18 cellular contexts compared by ENCODE assay signal in the genomic region with DNA sequence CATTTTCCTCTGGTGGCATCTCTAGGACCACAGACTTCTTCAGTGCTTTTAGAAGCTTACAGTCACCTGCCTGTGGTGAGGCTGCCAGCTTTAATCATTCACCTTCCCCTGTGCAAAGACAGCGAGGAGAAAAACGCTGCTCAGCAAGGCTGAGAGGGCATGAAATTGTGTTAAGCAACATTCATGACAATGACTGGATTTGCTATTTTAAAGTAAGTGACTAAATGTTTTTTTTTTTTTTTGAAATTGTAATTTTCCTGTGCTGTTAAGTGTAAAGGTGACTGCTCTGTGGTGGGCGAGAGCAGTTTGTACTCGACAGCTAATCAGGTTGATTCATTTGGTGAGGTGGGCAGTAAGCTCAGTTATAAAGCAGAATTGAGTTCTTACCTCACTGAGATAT.
A peak's percentile ranks its signal among the peaks of the same experiment; 100 is the strongest.
DNase-seq lines count a peak whose midpoint lies in the region; ATAC-seq, FAIRE-seq and TF ChIP-seq lines count a peak whose summit lies in the region.
"Had no signal": no experiment of that assay in that cellular context is flagged by ENCODE, and none has a peak within 500 bp of the region (broad histone marks: within the 10 kb centered on the region; RNA-seq: fewer than 3 reads in every experiment).

No MANE protein-coding gene starts in this region.

- H3K36me3 Mint-ChIP-seq in astrocyte (ENCODE audit: low read depth, unreplicated experiment): no peaks in the 10 kb centered on the region
- H3K36me3 Mint-ChIP-seq in mesothelial cell of epicardium: no peaks in the 10 kb centered on the region
- H3K36me3 Mint-ChIP-seq: CD4-positive, alpha-beta memory T cell had no signal

- no peak overlapping the region for H3K4me2 ChIP-seq in astrocyte (ENCODE audit: low read length)
- H3K4me2 ChIP-seq: A549 had no signal

- H3K36me3 ChIP-seq in astrocyte (ENCODE audit: insufficient read depth, low read length) (no peaks in the 10 kb centered on the region), thyroid gland (no peaks in the 10 kb centered on the region)
- H3K36me3 ChIP-seq: BE2C had no signal

- H3K27ac Mint-ChIP-seq in astrocyte (ENCODE audit: unreplicated experiment) (no peak overlapping the region), mesothelial cell of epicardium (peak overlapping the region; percentile 67)
- H3K27ac Mint-ChIP-seq: CD4-positive, alpha-beta memory T cell had no signal

- H3K27ac ChIP-seq in astrocyte (ENCODE audit: low read depth, low read length): no peak overlapping the region
- no peak overlapping the region for H3K27ac ChIP-seq in thyroid gland
- no peak overlapping the region for H3K27ac ChIP-seq in foreskin keratinocyte
- H3K27ac ChIP-seq: A549, C4-2B, GM23248 had no signal

- H4K20me1 ChIP-seq in astrocyte (ENCODE audit: insufficient read depth, low read length): no peaks in the 10 kb centered on the region

- H3K4me1 ChIP-seq in astrocyte (ENCODE audit: insufficient read depth, low read length): peaks cover 5% of the 10 kb centered on the region
- H3K4me1 ChIP-seq in thyroid gland: peaks cover 6 to 14% of the 10 kb centered on the region in 2 donors
- no peaks in the 10 kb centered on the region for H3K4me1 ChIP-seq in foreskin keratinocyte
- H3K4me1 ChIP-seq: A549, BE2C had no signal

- TF ChIP-seq POLR2A in thyroid gland (IDR thresholded peaks at IDR 0.05): no peak

- 49 to 67% methylated on average over 4 of the region's 4 CpGs for WGBS in thyroid gland, 2 donors

- peak overlapping the region; percentile 27 for H2AFZ ChIP-seq in astrocyte (ENCODE audit: low read depth, low read length)
- H2AFZ ChIP-seq: GM23248 had no signal

- H3K4me3 Mint-ChIP-seq in astrocyte (ENCODE audit: unreplicated experiment) (no peak overlapping the region), mesothelial cell of epicardium (no peak overlapping the region)
- H3K4me3 Mint-ChIP-seq: CD4-positive, alpha-beta memory T cell had no signal

- H3K4me3 ChIP-seq in astrocyte (ENCODE audit: insufficient read depth, low read depth, low read length) (no peak overlapping the region), epithelial cell of proximal tubule (ENCODE audit: low read depth, low read length) (no peak overlapping the region), thyroid gland (replicated peaks in 1 of 3) (no peak overlapping the region)
- H3K4me3 ChIP-seq: A549, GM12878, GM23248 had no signal

- intact Hi-C loops in thyroid gland (cut with DNase I): no loop called here

- H3K27me3 ChIP-seq in astrocyte (ENCODE audit: insufficient read depth, low read length) (no peaks in the 10 kb centered on the region), thyroid gland (no peaks in the 10 kb centered on the region), foreskin keratinocyte (peaks cover 4% of the 10 kb centered on the region)
- H3K27me3 ChIP-seq: BE2C had no signal

- TF ChIP-seq CTCF in astrocyte (IDR thresholded peaks at IDR 0.05; ENCODE audit: insufficient read depth, low read depth, low read length) (no peak), epithelial cell of proximal tubule (conservative IDR thresholded peaks at IDR 0.05; ENCODE audit: low read depth, low read length) (no peak), mesothelial cell of epicardium (IDR thresholded peaks at IDR 0.05; ENCODE audit: unreplicated experiment) (no peak), thyroid gland (IDR thresholded peaks at IDR 0.05) (no peak), foreskin keratinocyte (conservative IDR thresholded peaks at IDR 0.05) (no peak)

- H3K27me3 Mint-ChIP-seq in astrocyte (ENCODE audit: low read depth, unreplicated experiment): no peaks in the 10 kb centered on the region
- peaks cover 16% of the 10 kb centered on the region for H3K27me3 Mint-ChIP-seq in mesothelial cell of epicardium (ENCODE audit: low read depth)
- H3K27me3 Mint-ChIP-seq: CD4-positive, alpha-beta memory T cell had no signal

- H3K9me3 Mint-ChIP-seq in astrocyte (ENCODE audit: unreplicated experiment) (no peaks in the 10 kb centered on the region), mesothelial cell of epicardium (no peaks in the 10 kb centered on the region)

- H3K9me3 ChIP-seq in astrocyte (ENCODE audit: insufficient read depth, low read depth, low read length) (no peaks in the 10 kb centered on the region), thyroid gland (no peaks in the 10 kb centered on the region)
- H3K9me3 ChIP-seq: A549, BE2C had no signal

- no peak overlapping the region for H3K9ac ChIP-seq in astrocyte (ENCODE audit: low read length)
- H3K9ac ChIP-seq: GM23248 had no signal

- no peak for FAIRE-seq in astrocyte (lab: Jason Lieb, UNC)
- FAIRE-seq: A549, D721Med, GM12878 had no signal

- H3K4me1 Mint-ChIP-seq in astrocyte (ENCODE audit: low read depth, unreplicated experiment): no peaks in the 10 kb centered on the region
- peaks cover 31% of the 10 kb centered on the region for H3K4me1 Mint-ChIP-seq in mesothelial cell of epicardium
- H3K4me1 Mint-ChIP-seq: CD4-positive, alpha-beta memory T cell had no signal

- ATAC-seq in foreskin keratinocyte: no peak
- ATAC-seq: GM12878 had no signal

- no peak for DNase-seq in astrocyte (ENCODE audit: low read depth)
- DNase-seq in epithelial cell of proximal tubule (ENCODE audit: low read depth): peak; percentile 71
- no peak for DNase-seq in mesothelial cell of epicardium (ENCODE audit: low spot score in 2 of 2, unreplicated experiment in 2 of 2)
- DNase-seq in thyroid gland: peak; percentile 3 to 60
- DNase-seq in activated T-cell treated with anti-CD3 and anti-CD28 coated beads, Interleukin-2, amount 50 U/mL, for 1 hour: no peak
- no peak for DNase-seq in NCI-H82 treated with DMSO at 0.1 percent for 48 hours (lab: John Stamatoyannopoulos, UW; ENCODE audit: unreplicated experiment)
- no peak for DNase-seq in NCI-H146 (lab: John Stamatoyannopoulos, UW)
- no peak for DNase-seq in foreskin keratinocyte
- DNase-seq: BE2C; CD4-positive, alpha-beta memory T cell; DMS153; H7; IMR-90 had no signal

- no peaks in the 10 kb centered on the region for H3K79me2 ChIP-seq in astrocyte (ENCODE audit: insufficient read depth, low read length)

Comparison
In these comparisons a context has a peak if more than half of its experiments do, and no peak if none do; other contexts are left out.
1. DNase-seq: peak in epithelial cell of proximal tubule (single experiment) and thyroid gland (2 of 2); none in astrocyte (single experiment), mesothelial cell of epicardium (0 of 2), activated T-cell treated with anti-CD3 and anti-CD28 coated beads, Interleukin-2, amount 50 U/mL, for 1 hour (single experiment), NCI-H82 treated with DMSO at 0.1 percent for 48 hours (single experiment), NCI-H146 (single experiment) and foreskin keratinocyte (0 of 2).